ENCODE assay signal across 3 cellular contexts in genomic region chr3:28634019-28634418, GRCh38.
"Had no signal": no experiment of that assay in that cellular context is flagged by ENCODE, and none has a peak within 500 bp of the region (broad histone marks: within the 10 kb centered on the region; RNA-seq: fewer than 3 reads in every experiment).

No MANE protein-coding gene starts in this region.

- H3K4me3 ChIP-seq: GM12878 had no signal

- DNase-seq: GDM1, GF-D8 had no signal

- ATAC-seq: GM12878 had no signal
